24 cellular contexts compared by ENCODE assay signal in genomic region chr3:11045536-11045935, GRCh38. TPM values are rescaled to one million over a fixed set of nuclear protein-coding genes. Genes with fewer than 3 reads are reported as not detected.
A peak's percentile ranks its signal among the peaks of the same experiment; 100 is the strongest.
DNase-seq lines count a peak whose midpoint lies in the region; ATAC-seq, FAIRE-seq and TF ChIP-seq lines count a peak whose summit lies in the region.
"Had no signal": no experiment of that assay in that cellular context is flagged by ENCODE, and none has a peak within 500 bp of the region (broad histone marks: within the 10 kb centered on the region; RNA-seq: fewer than 3 reads in every experiment).

No MANE protein-coding gene starts in this region.

- no peak overlapping the region for H3K27ac ChIP-seq in HepG2 (ENCODE audit: extremely low read length, insufficient read depth, low read length)
- no peak overlapping the region for H3K27ac ChIP-seq in right lobe of liver
- no peak overlapping the region for H3K27ac ChIP-seq in neural progenitor cell
- H3K27ac ChIP-seq in left lung, result no peak overlapping the region
- H3K27ac ChIP-seq: 22Rv1, C4-2B had no signal

- in situ Hi-C loops in HepG2 (cut with HindIII; ENCODE audit: extremely low pct_ligation_motif_present, low pct_unique_long_range_greater_than_20kb), result no loop called here

- H3K4me1 ChIP-seq in HepG2 (ENCODE audit: insufficient read depth, low read length) (no peaks in the 10 kb centered on the region), right lobe of liver (no peaks in the 10 kb centered on the region), neural progenitor cell (no peaks in the 10 kb centered on the region), BE2C (no peaks in the 10 kb centered on the region), left lung (no peaks in the 10 kb centered on the region)
- H3K4me1 ChIP-seq: HAP-1 had no signal

- peaks cover 0 to 2% of the 10 kb centered on the region in 2 experiments; a peak in 2 of 5 replicates for H3K27me3 ChIP-seq in HepG2 (ENCODE audit: control insufficient read depth in 1 of 2, insufficient read depth in 2 of 2, low read length in 2 of 2)
- no peaks in the 10 kb centered on the region for H3K27me3 ChIP-seq in right lobe of liver
- H3K27me3 ChIP-seq in neural progenitor cell, result no peaks in the 10 kb centered on the region
- H3K27me3 ChIP-seq in BE2C, result no peaks in the 10 kb centered on the region
- H3K27me3 ChIP-seq in left lung, result peaks cover 0 to 12% of the 10 kb centered on the region in 2 donors

- H2AFZ ChIP-seq in HepG2 (ENCODE audit: low read length) (no peak overlapping the region), neural progenitor cell (replicated peaks) (peak overlapping the region; percentile 34)

- no TSS peak for BruUV-seq in HepG2 (replicated peaks; lab: Mats Ljungman, UMichigan)

- H3K27me3 Mint-ChIP-seq in endothelial cell (ENCODE audit: unreplicated experiment) (peaks cover 2% of the 10 kb centered on the region), neural progenitor cell (ENCODE audit: insufficient read depth, low read depth) (peaks cover 6% of the 10 kb centered on the region)

- no peak for TF ChIP-seq RAD21 in HepG2 (CRISPR knock-in tag; IDR thresholded peaks at IDR 0.05)

- 20% methylated on average over 5 of the region's 5 CpGs for WGBS in HepG2 (ENCODE audit: low lambda C conversion rate)
- WGBS in right lobe of liver (ENCODE audit: insufficient coverage, low coverage, low lambda C conversion rate, missing lambda C conversion rate), result 69% methylated on average over 4 of the region's 5 CpGs

- no peak for FAIRE-seq in HepG2 (lab: Jason Lieb, UNC)
- FAIRE-seq: G401.6, GM18507, GM19239 had no signal

- POLR2A ChIA-PET in HepG2 (lab: Yijun Ruan, JAX), result no interaction called here

- H3K36me3 ChIP-seq in HepG2 (replicated peaks in 1 of 2; ENCODE audit: control insufficient read depth in 1 of 2, insufficient read depth in 2 of 2, low read length in 2 of 2) (no peaks in the 10 kb centered on the region), right lobe of liver (no peaks in the 10 kb centered on the region), neural progenitor cell (no peaks in the 10 kb centered on the region), BE2C (no peaks in the 10 kb centered on the region), left lung (no peaks in the 10 kb centered on the region)
- H3K36me3 ChIP-seq: HAP-1 had no signal

- H3K9me3 Mint-ChIP-seq in endothelial cell (ENCODE audit: unreplicated experiment) (no peaks in the 10 kb centered on the region), neural progenitor cell (no peaks in the 10 kb centered on the region)

- H3K79me2 ChIP-seq in HepG2 (ENCODE audit: insufficient read depth, low read length) (no peaks in the 10 kb centered on the region), neural progenitor cell (ENCODE audit: low read depth) (no peaks in the 10 kb centered on the region)

- no peak for DNase-seq in HepG2 (ENCODE audit: low spot score)
- no peak for DNase-seq in right lobe of liver
- no peak for DNase-seq in endothelial cell (ENCODE audit: low spot score)
- no peak for DNase-seq in neural progenitor cell (ENCODE audit: low spot score)
- no peak for DNase-seq in activated T-cell treated with anti-CD3 and anti-CD28 coated beads for 4 hours
- DNase-seq in islet precursor cell, result no peak
- no peak for DNase-seq in BE2C
- no peak for DNase-seq in left lung
- DNase-seq: Kasumi-1, NCI-H1417, NCI-H1694 treated with DMSO at 0.1 percent for 48 hours, NCI-H2081 treated with DMSO at 0.1 percent for 48 hours, NCI-H2171 treated with DMSO at 0.1 percent for 48 hours, NCI-H524 treated with DMSO at 0.1 percent for 48 hours, NCI-H82 had no signal

- H3K4me1 Mint-ChIP-seq in endothelial cell (ENCODE audit: unreplicated experiment) (peaks cover 22% of the 10 kb centered on the region), neural progenitor cell (peaks cover 3% of the 10 kb centered on the region)

- TF ChIP-seq CTCF in HepG2 (CRISPR knock-in tag; IDR thresholded peaks at IDR 0.05) (no peak), right lobe of liver (IDR thresholded peaks at IDR 0.05) (no peak), endothelial cell (IDR thresholded peaks at IDR 0.05; ENCODE audit: unreplicated experiment) (peak; percentile 52), neural progenitor cell (IDR thresholded peaks at IDR 0.05) (peak; percentile 35), BE2C (IDR thresholded peaks at IDR 0.05; ENCODE audit: low read depth, low read length) (no peak), left lung (IDR thresholded peaks at IDR 0.05) (no peak)

- H3K9ac ChIP-seq in HepG2 (ENCODE audit: insufficient read depth, low read depth, low read length) (no peak overlapping the region), neural progenitor cell (no peak overlapping the region)

- TF ChIP-seq POLR2A in HepG2 (IDR thresholded peaks at IDR 0.05; ENCODE audit: insufficient read depth in 1 of 2, low read depth in 2 of 2, low read length in 2 of 2) (no peak), right lobe of liver (IDR thresholded peaks at IDR 0.05) (no peak)

- H3K9me3 ChIP-seq in HepG2 (ENCODE audit: low read length) (no peaks in the 10 kb centered on the region), right lobe of liver (no peaks in the 10 kb centered on the region), neural progenitor cell (ENCODE audit: low read depth) (no peaks in the 10 kb centered on the region), BE2C (no peaks in the 10 kb centered on the region), left lung (no peaks in the 10 kb centered on the region)
- H3K9me3 ChIP-seq: HAP-1 had no signal

- ATAC-seq in HepG2 (peak; percentile 70), right lobe of liver (no peak), left lung (no peak)
- ATAC-seq: Panc1, SK-N-SH treated with all-trans-retinoic acid at 6 μM for 48 hours had no signal

- H3K4me3 Mint-ChIP-seq in endothelial cell (ENCODE audit: unreplicated experiment), result no peak overlapping the region
- H3K4me3 Mint-ChIP-seq in neural progenitor cell, result no peak overlapping the region

- no peak overlapping the region for H3K27ac Mint-ChIP-seq in endothelial cell (ENCODE audit: unreplicated experiment)
- no peak overlapping the region for H3K27ac Mint-ChIP-seq in neural progenitor cell

- TF ChIP-seq EP300 in HepG2 (IDR thresholded peaks at IDR 0.05; ENCODE audit: low read depth in 2 of 2, low read length in 2 of 2), result no peak
- no peak for TF ChIP-seq EP300 in HepG2 (CRISPR knock-in tag; IDR thresholded peaks at IDR 0.05; ENCODE audit: borderline replicate concordance)

- CTCF ChIA-PET in HepG2 (lab: Yijun Ruan, JAX; ENCODE audit: low intra/inter-chr PET ratio, low total read pairs), result no interaction called here

- no peak overlapping the region for H3K4me2 ChIP-seq in HepG2 (ENCODE audit: low read depth, low read length)
- no peak overlapping the region for H3K4me2 ChIP-seq in neural progenitor cell

- H4K20me1 ChIP-seq in HepG2 (ENCODE audit: insufficient read depth, low read length), result no peaks in the 10 kb centered on the region
- H4K20me1 ChIP-seq in neural progenitor cell (ENCODE audit: low read depth), result no peaks in the 10 kb centered on the region

- H3K4me3 ChIP-seq in HepG2 (replicated peaks in 1 of 3; ENCODE audit: insufficient read depth in 1 of 3, low read depth in 2 of 3, low read length in 3 of 3) (no peak overlapping the region), right lobe of liver (no peak overlapping the region), neural progenitor cell (no peak overlapping the region), BE2C (ENCODE audit: low read depth, low read length) (no peak overlapping the region), left lung (no peak overlapping the region)
- H3K4me3 ChIP-seq: HAP-1 had no signal

- H3F3A ChIP-seq in neural progenitor cell (ENCODE audit: low read depth), result no peaks in the 10 kb centered on the region

- H3K36me3 Mint-ChIP-seq in endothelial cell (ENCODE audit: low read depth, unreplicated experiment) (no peaks in the 10 kb centered on the region), neural progenitor cell (no peaks in the 10 kb centered on the region)

- intact Hi-C loops in HepG2 (cut with micrococcal nuclease; ENCODE audit: unreplicated experiment), result no loop called here
- intact Hi-C loops in right lobe of liver (cut with DNase I), result no loop called here
- intact Hi-C loops in left lung (cut with DNase I), result no loop called here

RNA-seq across cellular contexts. Expression of gene SLC6A1, which starts 53.0 kb away (rescaled TPM):
- total RNA-seq in HepG2 (2016; rRNA removed; fragmentation: Illumina TruSeq; extraction: Trizol), result not detected in 2 replicates
- total RNA-seq in HepG2 (2016; cell fraction: cytosol; rRNA removed; fragmentation: Illumina TruSeq; extraction: Trizol; ENCODE audit: low read depth), result not detected in 2 replicates
- total RNA-seq in HepG2 (2016; cell fraction: insoluble cytoplasmic fraction; rRNA removed; fragmentation: Illumina TruSeq; extraction: Trizol), result not detected in 2 replicates
- not detected in 2 replicates for total RNA-seq in HepG2 (2016; cell fraction: membrane; rRNA removed; fragmentation: Illumina TruSeq; extraction: Trizol)
- total RNA-seq in HepG2 (2016; cell fraction: nucleus; rRNA removed; fragmentation: Illumina TruSeq; extraction: Trizol), result not detected in 2 replicates
- 0.04 TPM in 1 of 2 replicates, not detected in the other for polyA plus RNA-seq in HepG2 (2011; rRNA removed)
- not detected in 2 replicates for polyA plus RNA-seq in HepG2 (2011; cell fraction: cytosol; rRNA removed)
- 0.03 and 0.05 TPM in 2 replicates for polyA plus RNA-seq in HepG2 (2011; cell fraction: nucleus; rRNA removed)
- 0.07 TPM in 1 of 2 replicates, not detected in the other for polyA plus RNA-seq in HepG2 (2012)
- polyA plus RNA-seq in HepG2 (2016; cell fraction: cytosol; fragmentation: Illumina TruSeq; extraction: Trizol; ENCODE audit: low read depth), result not detected in 2 replicates
- not detected in 2 replicates for polyA plus RNA-seq in HepG2 (2016; cell fraction: insoluble cytoplasmic fraction; fragmentation: Illumina TruSeq; extraction: Trizol; ENCODE audit: low read depth)
- not detected in 2 replicates for polyA plus RNA-seq in HepG2 (2016; cell fraction: membrane; fragmentation: Illumina TruSeq; extraction: Trizol; ENCODE audit: low read depth)
- not detected in 2 replicates for polyA plus RNA-seq in HepG2 (2016; cell fraction: nucleus; fragmentation: Illumina TruSeq; extraction: Trizol; ENCODE audit: insufficient read depth, low read depth)
- polyA minus RNA-seq in HepG2 (2011; rRNA and poly(A)+ RNA removed; ENCODE audit: low replicate concordance), result not detected in 2 replicates
- not detected in 2 replicates for polyA minus RNA-seq in HepG2 (2011; cell fraction: cytosol; rRNA and poly(A)+ RNA removed)
- polyA minus RNA-seq in HepG2 (2011; cell fraction: nucleus; rRNA and poly(A)+ RNA removed), result not detected in 2 replicates
- 10 to 100 TPM; 14.5 to 70.1 (median 37.3) TPM for total RNA-seq in right lobe of liver
- total RNA-seq in endothelial cell (ENCODE audit: unreplicated experiment), result 7.5 TPM
- total RNA-seq in neural progenitor cell (ENCODE audit: low replicate concordance), result 0.52 and 0.77 TPM in 2 replicates
- 0.25 TPM for polyA plus RNA-seq in BE2C (2012; ENCODE audit: insufficient read depth, insufficient read length, low read depth)
- 1 to 10 TPM in 1 of 2 donors, under 1 TPM in 1; 0.97 to 1.7 TPM for total RNA-seq in left lung
- total RNA-seq: MCF 10A had no signal

Comparison
In these comparisons a context has a peak if more than half of its experiments do, and no peak if none do; other contexts are left out.
1. CTCF ChIP-seq: peak in endothelial cell (single experiment) and neural progenitor cell (single experiment); none in HepG2 (single experiment), right lobe of liver (0 of 4), BE2C (single experiment) and left lung (0 of 2).